In the genomic region with DNA sequence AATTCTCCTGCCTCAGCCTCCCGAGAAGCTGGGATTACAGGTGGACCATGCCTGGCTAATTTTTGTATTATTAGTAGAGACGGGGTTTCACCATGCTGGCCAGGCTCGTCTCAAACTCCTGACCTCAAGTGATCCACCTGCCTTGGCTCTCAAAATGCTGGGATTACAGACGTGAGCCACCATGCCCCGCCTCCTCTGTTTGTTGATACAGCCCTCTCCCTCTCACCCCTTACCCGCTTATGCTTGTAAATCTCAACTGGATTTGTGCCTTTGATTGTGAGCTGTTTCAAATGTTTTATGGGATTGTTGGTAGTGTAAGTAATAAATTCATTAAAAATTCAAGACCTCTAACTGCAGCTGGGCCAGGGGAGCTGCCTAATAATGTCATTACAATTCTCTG, we compare ENCODE assay signal across 14 cellular contexts.
DNase-seq lines count a peak whose midpoint lies in the region; ATAC-seq lines count a peak whose summit lies in the region.
"Had no signal": no experiment of that assay in that cellular context is flagged by ENCODE, and none has a peak within 500 bp of the region (broad histone marks: within the 10 kb centered on the region; RNA-seq: fewer than 3 reads in every experiment).

No MANE protein-coding gene starts in this region.

- intact Hi-C loops in activated CD4-positive, alpha-beta T cell treated with anti-CD3 and anti-CD28 coated beads, Interleukin-2, amount 10 ng/mL, durations not matched to agents 24 days and 14 days (cut with micrococcal nuclease) = no loop called here

- no peaks in the 10 kb centered on the region for H3K27me3 Mint-ChIP-seq in activated CD8-positive, alpha-beta memory T cell treated with anti-CD3 and anti-CD28 coated beads, Interleukin-2, amount 10 ng/mL, durations not matched to agents 7 days and 5 days
- no peaks in the 10 kb centered on the region for H3K27me3 Mint-ChIP-seq in activated CD4-positive, alpha-beta T cell treated with anti-CD3 and anti-CD28 coated beads, Interleukin-2, amount 10 ng/mL, durations not matched to agents 24 days and 14 days

- CTCF ChIA-PET in activated CD8-positive, alpha-beta memory T cell treated with anti-CD3 and anti-CD28 coated beads, Interleukin-2, amount 10 ng/mL, durations not matched to agents 7 days and 5 days (lab: Charles Lee) = no interaction called here

- no peaks in the 10 kb centered on the region for H3K36me3 Mint-ChIP-seq in activated CD8-positive, alpha-beta memory T cell treated with anti-CD3 and anti-CD28 coated beads, Interleukin-2, amount 10 ng/mL, durations not matched to agents 7 days and 5 days
- no peaks in the 10 kb centered on the region for H3K36me3 Mint-ChIP-seq in activated CD4-positive, alpha-beta T cell treated with anti-CD3 and anti-CD28 coated beads, Interleukin-2, amount 10 ng/mL, durations not matched to agents 24 days and 14 days (ENCODE audit: low read depth)
- H3K36me3 Mint-ChIP-seq: CD4-positive, CD25-positive, alpha-beta regulatory T cell; CD8-positive, alpha-beta memory T cell had no signal

- H3K4me1 Mint-ChIP-seq in activated CD8-positive, alpha-beta memory T cell treated with anti-CD3 and anti-CD28 coated beads, Interleukin-2, amount 10 ng/mL, durations not matched to agents 7 days and 5 days = no peaks in the 10 kb centered on the region
- no peaks in the 10 kb centered on the region for H3K4me1 Mint-ChIP-seq in activated CD4-positive, alpha-beta T cell treated with anti-CD3 and anti-CD28 coated beads, Interleukin-2, amount 10 ng/mL, durations not matched to agents 24 days and 14 days
- H3K4me1 Mint-ChIP-seq: CD4-positive, CD25-positive, alpha-beta regulatory T cell; CD8-positive, alpha-beta memory T cell had no signal

- peak; percentile 5 for DNase-seq in activated CD8-positive, alpha-beta memory T cell treated with anti-CD3 and anti-CD28 coated beads, Interleukin-2, amount 10 ng/mL, durations not matched to agents 7 days and 5 days
- DNase-seq in activated CD8-positive, alpha-beta memory T cell treated with anti-CD3 and anti-CD28 coated beads for 24 hours = no peak
- peak; percentile 8 for DNase-seq in ecto neural progenitor cell (ENCODE audit: low spot score)
- peak; percentile 11 for DNase-seq in left lobe of liver (ENCODE audit: low spot score)
- DNase-seq in activated CD4-positive, alpha-beta T cell treated with anti-CD3 and anti-CD28 coated beads, Interleukin-2, amount 10 ng/mL, durations not matched to agents 24 days and 14 days = no peak
- no peak for DNase-seq in GOT3 (lab: John Stamatoyannopoulos, UW)
- DNase-seq: ACHN; BE2C; C1 segment of cervical spinal cord; CD4-positive, CD25-positive, alpha-beta regulatory T cell; CD8-positive, alpha-beta memory T cell; COR-L47; GM23248; HCEC 1CT had no signal

- H3K27ac Mint-ChIP-seq in activated CD8-positive, alpha-beta memory T cell treated with anti-CD3 and anti-CD28 coated beads, Interleukin-2, amount 10 ng/mL, durations not matched to agents 7 days and 5 days = no peak overlapping the region
- H3K27ac Mint-ChIP-seq in activated CD4-positive, alpha-beta T cell treated with anti-CD3 and anti-CD28 coated beads, Interleukin-2, amount 10 ng/mL, durations not matched to agents 24 days and 14 days = no peak overlapping the region
- H3K27ac Mint-ChIP-seq: CD4-positive, CD25-positive, alpha-beta regulatory T cell; CD8-positive, alpha-beta memory T cell had no signal

- no peak for ATAC-seq in activated CD8-positive, alpha-beta memory T cell treated with anti-CD3 and anti-CD28 coated beads, Interleukin-2, amount 10 ng/mL, durations not matched to agents 7 days and 5 days
- ATAC-seq in left lobe of liver = no peak

- H3K4me3 Mint-ChIP-seq in activated CD8-positive, alpha-beta memory T cell treated with anti-CD3 and anti-CD28 coated beads, Interleukin-2, amount 10 ng/mL, durations not matched to agents 7 days and 5 days = no peak overlapping the region
- H3K4me3 Mint-ChIP-seq in activated CD4-positive, alpha-beta T cell treated with anti-CD3 and anti-CD28 coated beads, Interleukin-2, amount 10 ng/mL, durations not matched to agents 24 days and 14 days = no peak overlapping the region
- H3K4me3 Mint-ChIP-seq: CD4-positive, CD25-positive, alpha-beta regulatory T cell; CD8-positive, alpha-beta memory T cell had no signal

- H3K9me3 Mint-ChIP-seq in activated CD8-positive, alpha-beta memory T cell treated with anti-CD3 and anti-CD28 coated beads, Interleukin-2, amount 10 ng/mL, durations not matched to agents 7 days and 5 days (ENCODE audit: low read depth) = no peaks in the 10 kb centered on the region
- no peaks in the 10 kb centered on the region for H3K9me3 Mint-ChIP-seq in activated CD4-positive, alpha-beta T cell treated with anti-CD3 and anti-CD28 coated beads, Interleukin-2, amount 10 ng/mL, durations not matched to agents 24 days and 14 days

Comparison
In these comparisons a context has a peak if more than half of its experiments do, and no peak if none do; other contexts are left out.
1. DNase-seq: peak in activated CD8-positive, alpha-beta memory T cell treated with anti-CD3 and anti-CD28 coated beads, Interleukin-2, amount 10 ng/mL, durations not matched to agents 7 days and 5 days (single experiment), ecto neural progenitor cell (single experiment) and left lobe of liver (single experiment); none in activated CD8-positive, alpha-beta memory T cell treated with anti-CD3 and anti-CD28 coated beads for 24 hours (single experiment), activated CD4-positive, alpha-beta T cell treated with anti-CD3 and anti-CD28 coated beads, Interleukin-2, amount 10 ng/mL, durations not matched to agents 24 days and 14 days (single experiment) and GOT3 (single experiment).